Comparison of ENCODE assay signal across 10 cellular contexts in the genomic region with DNA sequence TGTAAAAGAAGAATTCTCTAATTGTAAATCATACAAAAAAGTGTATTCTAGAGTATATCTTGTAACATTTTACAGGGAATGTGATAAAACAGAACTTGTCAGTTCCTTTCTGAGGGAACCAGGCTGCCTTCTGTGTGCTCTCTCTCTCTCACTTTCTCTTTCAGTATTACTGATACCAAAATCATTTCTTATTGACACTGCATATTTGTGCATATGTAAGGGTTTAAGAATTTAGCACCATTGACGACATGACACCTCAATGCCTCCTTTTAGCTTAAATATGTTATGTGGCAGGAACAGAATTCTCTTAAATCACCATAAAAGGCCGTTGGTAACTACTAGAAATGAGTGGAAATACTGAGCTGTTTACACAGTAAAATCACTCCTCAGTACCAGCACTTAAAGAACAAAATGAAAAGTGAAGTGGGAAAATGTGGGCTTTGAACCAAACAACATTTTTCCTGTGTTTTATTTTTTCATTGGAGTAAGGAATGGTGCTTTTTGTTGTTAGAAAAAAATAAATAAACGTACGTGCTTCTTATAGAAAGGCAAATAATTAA.
DNase-seq lines count a peak whose midpoint lies in the region; ATAC-seq, FAIRE-seq and TF ChIP-seq lines count a peak whose summit lies in the region.
"Had no signal": no experiment of that assay in that cellular context is flagged by ENCODE, and none has a peak within 500 bp of the region (broad histone marks: within the 10 kb centered on the region; RNA-seq: fewer than 3 reads in every experiment).

No MANE protein-coding gene starts in this region.

- no peaks in the 10 kb centered on the region for H4K20me1 ChIP-seq in fibroblast of lung (ENCODE audit: control insufficient read depth, extremely low read depth, insufficient read depth, low read length)

- TF ChIP-seq CTCF in fibroblast of lung (conservative IDR thresholded peaks at IDR 0.05 in 1 of 2, IDR thresholded peaks at IDR 0.05 in 1 of 2; ENCODE audit: low read depth in 1 of 2, low read length in 2 of 2) = no peak

- no peak overlapping the region for H2BK120ac ChIP-seq in trophoblast cell (ENCODE audit: insufficient read depth, low read length, poor library complexity)

- H3K4me2 ChIP-seq in fibroblast of lung (ENCODE audit: extremely low read depth, insufficient read depth, low read length) = peak overlapping the region; percentile 73
- no peak overlapping the region for H3K4me2 ChIP-seq in trophoblast cell (ENCODE audit: low read length)

- H3K36me3 ChIP-seq in fibroblast of lung (ENCODE audit: control insufficient read depth, insufficient read depth, low read length) (no peaks in the 10 kb centered on the region), trophoblast cell (ENCODE audit: control insufficient read depth in 1 of 2, insufficient read depth in 2 of 2, low read length in 2 of 2) (no peaks in the 10 kb centered on the region)

- H3K27ac ChIP-seq in fibroblast of lung (ENCODE audit: insufficient read depth, low read length) = no peak overlapping the region
- H3K27ac ChIP-seq in caudate nucleus (ENCODE audit: low read depth, low read length) = no peak overlapping the region
- no peak overlapping the region for H3K27ac ChIP-seq in trophoblast cell (ENCODE audit: low read depth, low read length)

- H3K4ac ChIP-seq in trophoblast cell (ENCODE audit: low read depth, low read length) = no peak overlapping the region

- no peaks in the 10 kb centered on the region for H3K9me3 ChIP-seq in fibroblast of lung (ENCODE audit: control insufficient read depth, insufficient read depth, low read depth, low read length)
- no peaks in the 10 kb centered on the region for H3K9me3 ChIP-seq in trophoblast cell (ENCODE audit: insufficient read depth, low read depth, low read length)

- FAIRE-seq in GM18507 (lab: Jason Lieb, UNC) = peak; percentile 74

- H3K18ac ChIP-seq in trophoblast cell (ENCODE audit: low read length) = no peak overlapping the region

- no peak overlapping the region for H3K23ac ChIP-seq in trophoblast cell (ENCODE audit: low read length)

- H3K79me1 ChIP-seq in trophoblast cell (ENCODE audit: low read length) = no peaks in the 10 kb centered on the region

- H3K79me2 ChIP-seq in fibroblast of lung (ENCODE audit: control insufficient read depth, insufficient read depth, low read length) (no peaks in the 10 kb centered on the region), trophoblast cell (ENCODE audit: control insufficient read depth, insufficient read depth, low read length, poor library complexity) (no peaks in the 10 kb centered on the region)

- H4K8ac ChIP-seq in trophoblast cell (ENCODE audit: low read depth, low read length) = no peak overlapping the region

- H3K14ac ChIP-seq in trophoblast cell (ENCODE audit: low read length) = no peak overlapping the region

- no peak overlapping the region for H2AK5ac ChIP-seq in trophoblast cell (ENCODE audit: low read length)

- no peak overlapping the region for H2BK5ac ChIP-seq in trophoblast cell (ENCODE audit: low read depth, low read length, poor library complexity)

- ATAC-seq in GM21529 (IDR thresholded peaks at IDR 0.05; ENCODE audit: unreplicated experiment) (peak; percentile 94), HG03442 (IDR thresholded peaks at IDR 0.05; ENCODE audit: unreplicated experiment) (peak; percentile 95)

- H3K9ac ChIP-seq in fibroblast of lung (ENCODE audit: insufficient read depth, low read length) = no peak overlapping the region
- H3K9ac ChIP-seq in trophoblast cell (ENCODE audit: low read length) = no peak overlapping the region

- H3K4me3 ChIP-seq in fibroblast of lung (replicated peaks in 1 of 4; ENCODE audit: control extremely low read depth in 1 of 4, insufficient read depth in 1 of 4, low read depth in 3 of 4, low read length in 4 of 4) = peak overlapping the region in 2 of 4 experiments; percentile 37 to 47
- H3K4me3 ChIP-seq in trophoblast cell (ENCODE audit: low read depth, low read length) = no peak overlapping the region

- WGBS in trophoblast cell (ENCODE audit: extremely low coverage, insufficient coverage, insufficient read length) = no CpG with 5 or more reads among the region's 4 CpGs

- H3K4me1 ChIP-seq in fibroblast of lung (ENCODE audit: control insufficient read depth, extremely low read depth, insufficient read depth, low read length) (no peaks in the 10 kb centered on the region), trophoblast cell (ENCODE audit: control insufficient read depth in 1 of 2, insufficient read depth in 2 of 2, low read length in 2 of 2) (no peaks in the 10 kb centered on the region)

- H4K91ac ChIP-seq in trophoblast cell (ENCODE audit: low read depth, low read length) = no peak overlapping the region

- DNase-seq in GM18507 (ENCODE audit: extremely low spot score, insufficient read length, low read depth) (no peak), fibroblast of lung (ENCODE audit: low read depth in 2 of 2) (peak; percentile 44 to 61), caudate nucleus (lab: John Stamatoyannopoulos, UW) (no peak), GM03348 (ENCODE audit: low spot score) (no peak), amniotic stem cell (lab: John Stamatoyannopoulos, UW) (no peak), trophoblast cell (no peak)
- DNase-seq: head of caudate nucleus; NK-92 treated with Interleukin-12 subunit alpha and Interleukin-12 subunit beta, amount 100 ng/mL, for 24 hours had no signal

- peak overlapping the region; percentile 33 for H2AFZ ChIP-seq in fibroblast of lung (ENCODE audit: low read length)
- no peak overlapping the region for H2AFZ ChIP-seq in trophoblast cell (ENCODE audit: insufficient read depth, low read length, poor library complexity)

- no peak overlapping the region for H4K12ac ChIP-seq in trophoblast cell (ENCODE audit: low read depth, low read length)

- no peak overlapping the region for H2BK12ac ChIP-seq in trophoblast cell (ENCODE audit: low read length)

- H3K27me3 ChIP-seq in fibroblast of lung (ENCODE audit: control insufficient read depth, insufficient read depth, low read length) = no peaks in the 10 kb centered on the region
- no peaks in the 10 kb centered on the region for H3K27me3 ChIP-seq in trophoblast cell (ENCODE audit: insufficient read depth, low read length)

Comparison
In these comparisons a context has a peak if more than half of its experiments do, and no peak if none do; other contexts are left out.
1. DNase-seq: peak in fibroblast of lung (2 of 2); none in GM18507 (single experiment), caudate nucleus (0 of 61), GM03348 (single experiment), amniotic stem cell (single experiment) and trophoblast cell (0 of 2).